Comparison of ENCODE assay signal across 8 cellular contexts in genomic region chr14:88551094-88551870, GRCh38. TPM values are rescaled to one million over a fixed set of nuclear protein-coding genes. Genes with fewer than 3 reads are reported as not detected.
DNase-seq lines count a peak whose midpoint lies in the region; ATAC-seq lines count a peak whose summit lies in the region.

No MANE protein-coding gene starts in this region.

- peak; percentile 84 for ATAC-seq in left lobe of liver
- no peak for ATAC-seq in HG02973 (IDR thresholded peaks at IDR 0.05; ENCODE audit: unreplicated experiment)

- peak; percentile 14 for DNase-seq in DMS53 treated with DMSO at 0.1 percent for 48 hours (lab: John Stamatoyannopoulos, UW; ENCODE audit: unreplicated experiment)
- peak; percentile 74 for DNase-seq in HuH-7 (ENCODE audit: low spot score)
- DNase-seq in activated CD4-positive, alpha-beta T cell treated with anti-CD3 and anti-CD28 coated beads for 1 hour = peak; percentile 28
- DNase-seq in dermis microvascular lymphatic vessel endothelial cell (ENCODE audit: low read depth in 2 of 2) = peak; percentile 60 to 83
- DNase-seq in left lobe of liver (ENCODE audit: low spot score) = peak; percentile 86
- DNase-seq in stimulated activated CD4-positive, alpha-beta T cell treated with anti-CD3 and anti-CD28 coated beads, Interleukin-12 subunit alpha, Interleukin-12 subunit beta, amount 100 ng/mL, for 48 hours (ENCODE audit: low read depth in 2 of 3, low spot score in 1 of 3) = peak; percentile 46 to 60 (median 47)
- no peak for DNase-seq in NOMO-1 treated with DMSO at 0.1 percent for 48 hours (lab: John Stamatoyannopoulos, UW; ENCODE audit: unreplicated experiment)

RNA-seq across cellular contexts. Expression of gene PTPN21, which starts 3.5 kb away (rescaled TPM):
- total RNA-seq in dermis microvascular lymphatic vessel endothelial cell (3.1 and 6.4 TPM in 2 replicates), left lobe of liver (12.6 TPM)

RNA-seq across cellular contexts. Expression of gene ZC3H14, which starts 11.6 kb away (rescaled TPM):
- total RNA-seq in dermis microvascular lymphatic vessel endothelial cell (44.3 and 54.9 TPM in 2 replicates), left lobe of liver (39.1 TPM)
